Comparison of ENCODE assay signal across 9 cellular contexts in genomic region chr19:50325310-50326100, GRCh38. TPM values are rescaled to one million over a fixed set of nuclear protein-coding genes. Genes with fewer than 3 reads are reported as not detected.
DNase-seq lines count a peak whose midpoint lies in the region; ATAC-seq and TF ChIP-seq lines count a peak whose summit lies in the region.
"Had no signal": no experiment of that assay in that cellular context is flagged by ENCODE, and none has a peak within 500 bp of the region (broad histone marks: within the 10 kb centered on the region; RNA-seq: fewer than 3 reads in every experiment).

No MANE protein-coding gene starts in this region.

- peaks cover 16% of the 10 kb centered on the region for H3K36me3 Mint-ChIP-seq in activated CD4-positive, alpha-beta T cell treated with anti-CD3 and anti-CD28 coated beads for 36 hours (ENCODE audit: low read depth)

- peaks cover 32% of the 10 kb centered on the region for H3K4me1 Mint-ChIP-seq in activated CD4-positive, alpha-beta T cell treated with anti-CD3 and anti-CD28 coated beads for 36 hours

- H3K9me3 Mint-ChIP-seq in activated CD4-positive, alpha-beta T cell treated with anti-CD3 and anti-CD28 coated beads for 36 hours (ENCODE audit: low read depth) = no peaks in the 10 kb centered on the region

- H3K27me3 Mint-ChIP-seq in activated CD4-positive, alpha-beta T cell treated with anti-CD3 and anti-CD28 coated beads for 36 hours = peaks cover 28% of the 10 kb centered on the region

- intact Hi-C loops in activated CD4-positive, alpha-beta T cell treated with anti-CD3 and anti-CD28 coated beads for 36 hours (cut with DNase I, micrococcal nuclease) = loop anchor here (1.0 to 5.0 kb wide), 3 partner anchors 24 to 338 kb away; no protein-coding TSS in a partner anchor

- peak; percentile 13 for ATAC-seq in activated CD4-positive, alpha-beta T cell treated with anti-CD3 and anti-CD28 coated beads for 36 hours

- TF ChIP-seq CTCF in 22Rv1 (IDR thresholded peaks at IDR 0.05) = no peak
- TF ChIP-seq CTCF in GM20000 (IDR thresholded peaks at IDR 0.05; ENCODE audit: extremely low read depth, missing control alignments) = no peak

- DNase-seq in GM20000 (ENCODE audit: low spot score) = peak; percentile 98
- DNase-seq in NCI-H446 (lab: John Stamatoyannopoulos, UW) = peak; percentile 93 to 99
- DNase-seq in activated CD4-positive, alpha-beta T cell treated with anti-CD3 and anti-CD28 coated beads for 36 hours = peak; percentile 88
- peak; percentile 66 to 79 for DNase-seq in lung microvascular endothelial cell (ENCODE audit: low read depth in 2 of 2)
- DNase-seq in stimulated activated CD8-positive, alpha-beta memory T cell treated with anti-CD3 and anti-CD28 coated beads, Interleukin-2, amount 100 ng/mL, for 1 hour (ENCODE audit: low read depth in 2 of 2) = peak; percentile 38 to 48
- DNase-seq in foreskin melanocyte = no peak

- peak overlapping the region; percentile 58 for H3K4me3 Mint-ChIP-seq in activated CD4-positive, alpha-beta T cell treated with anti-CD3 and anti-CD28 coated beads for 36 hours

- no peak overlapping the region for H3K27ac Mint-ChIP-seq in activated CD4-positive, alpha-beta T cell treated with anti-CD3 and anti-CD28 coated beads for 36 hours

- CTCF ChIA-PET in activated CD4-positive, alpha-beta T cell treated with anti-CD3 and anti-CD28 coated beads for 36 hours (lab: Charles Lee) = interaction anchor here (0.5 to 0.9 kb wide), 4 partner anchors 43 to 339 kb away, joined by 3 to 6 read pairs (median 4); partner anchors contain the start of gene NR1H2

- H3K27ac ChIP-seq in 22Rv1 (peak overlapping the region; percentile 64), cingulate gyrus (ENCODE audit: low read depth, low read length) (peak overlapping the region; percentile 77)
- H3K27ac ChIP-seq: C4-2B had no signal

- POLR2A ChIA-PET in activated CD4-positive, alpha-beta T cell treated with anti-CD3 and anti-CD28 coated beads for 36 hours (lab: Charles Lee) = interaction anchor here (0.7 kb wide), 2 partner anchors 51 to 123 kb away, joined by 3 read pairs; partner anchors contain the start of gene NR1H2

RNA-seq across cellular contexts. Expression of gene KCNC3, which starts 3.7 kb away (rescaled TPM):
- 1 to 10 TPM; 9.1 to 9.7 TPM for total RNA-seq in activated CD4-positive, alpha-beta T cell treated with anti-CD3 and anti-CD28 coated beads for 36 hours
- 0.22 and 0.40 TPM in 2 replicates for total RNA-seq in lung microvascular endothelial cell

RNA-seq across cellular contexts. Expression of gene NAPSA, which starts 39.9 kb away (rescaled TPM):
- total RNA-seq in activated CD4-positive, alpha-beta T cell treated with anti-CD3 and anti-CD28 coated beads for 36 hours = 10 to 100 TPM; 44.0 to 63.4 TPM
- under 0.01 TPM in 1 of 2 replicates, not detected in the other for total RNA-seq in lung microvascular endothelial cell

RNA-seq across cellular contexts. Expression of gene NR1H2, which starts 50.8 kb away (rescaled TPM):
- total RNA-seq in activated CD4-positive, alpha-beta T cell treated with anti-CD3 and anti-CD28 coated beads for 36 hours = 10 to 100 TPM; 50.3 to 53.6 TPM
- 35.5 and 66.7 TPM in 2 replicates for total RNA-seq in lung microvascular endothelial cell

RNA-seq across cellular contexts. Expression of gene POLD1, which starts 58.6 kb away (rescaled TPM):
- 100 to 1,000 TPM; 220 to 227 TPM for total RNA-seq in activated CD4-positive, alpha-beta T cell treated with anti-CD3 and anti-CD28 coated beads for 36 hours
- total RNA-seq in lung microvascular endothelial cell = 38.1 and 39.5 TPM in 2 replicates

Comparison
In these comparisons a context has a peak if more than half of its experiments do, and no peak if none do; other contexts are left out.
1. RNA of gene NAPSA, which starts 39.9 kb away (total RNA-seq): 44.0 to 63.4 TPM in activated CD4-positive, alpha-beta T cell treated with anti-CD3 and anti-CD28 coated beads for 36 hours; under 0.01 TPM in lung microvascular endothelial cell; every median in the first group is over 10 times any median in the second.